9 cellular contexts compared by ENCODE assay signal in the genomic region with DNA sequence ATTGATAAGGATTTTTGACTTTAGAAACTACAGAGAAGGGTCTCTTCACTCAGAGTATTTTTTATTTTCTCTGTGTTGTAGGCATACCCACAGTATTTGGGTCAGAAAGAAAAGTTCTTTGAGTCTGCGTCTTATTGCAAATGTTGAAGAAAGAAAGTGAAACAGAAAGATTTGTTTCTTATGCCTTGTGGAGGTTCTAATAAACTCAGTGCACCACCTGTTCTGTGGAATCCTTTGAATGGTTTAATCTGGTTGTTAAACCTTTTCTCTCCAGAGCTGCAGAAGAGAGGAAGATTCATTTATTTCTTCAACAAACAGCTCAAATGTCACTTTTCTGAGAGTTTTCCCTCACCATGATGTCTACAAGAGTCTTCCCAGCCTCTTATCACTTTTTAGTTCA.
DNase-seq lines count a peak whose midpoint lies in the region; ATAC-seq and TF ChIP-seq lines count a peak whose summit lies in the region.
"Had no signal": no experiment of that assay in that cellular context is flagged by ENCODE, and none has a peak within 500 bp of the region (broad histone marks: within the 10 kb centered on the region; RNA-seq: fewer than 3 reads in every experiment).

No MANE protein-coding gene starts in this region.

- peak overlapping the region; percentile 55 for H3K27ac ChIP-seq in CD4-positive, CD25-positive, alpha-beta regulatory T cell (ENCODE audit: insufficient read depth, low read length, poor library complexity, severe bottlenecking)
- H3K27ac ChIP-seq in ascending aorta = no peak overlapping the region

- H3K9me3 Mint-ChIP-seq in CD4-positive, CD25-positive, alpha-beta regulatory T cell = peaks cover 0 to 2% (median 0%) of the 10 kb centered on the region in 7 donors
- H3K9me3 Mint-ChIP-seq in activated B cell treated with CpG ODN at 0.5 μM for 24 hours = no peaks in the 10 kb centered on the region

- peaks cover 13 to 28% (median 22%) of the 10 kb centered on the region in 4 donors for H3K4me1 Mint-ChIP-seq in CD4-positive, CD25-positive, alpha-beta regulatory T cell
- H3K4me1 Mint-ChIP-seq in activated B cell treated with CpG ODN at 0.5 μM for 24 hours = peaks cover 64% of the 10 kb centered on the region

- no peaks in the 10 kb centered on the region for H3K36me3 ChIP-seq in CD4-positive, CD25-positive, alpha-beta regulatory T cell (ENCODE audit: control insufficient read depth, insufficient read depth, low read length)
- H3K36me3 ChIP-seq in ascending aorta = no peaks in the 10 kb centered on the region

- CTCF ChIA-PET in activated B cell treated with CpG ODN at 0.5 μM for 24 hours (lab: Charles Lee) = no interaction called here

- DNase-seq in CD4-positive, CD25-positive, alpha-beta regulatory T cell = peak in 2 of 3 donors; percentile 42 to 75
- DNase-seq in activated B cell treated with CpG ODN at 0.5 μM for 24 hours (no peak), ascending aorta (ENCODE audit: low spot score in 2 of 2) (no peak), NCI-H510A treated with DMSO at 0.1 percent for 48 hours (lab: John Stamatoyannopoulos, UW) (no peak), DMS 273 (lab: John Stamatoyannopoulos, UW; ENCODE audit: unreplicated experiment) (no peak)
- DNase-seq in stimulated activated CD4-positive, alpha-beta T cell treated with anti-CD3 and anti-CD28 coated beads, Interleukin-2, amount 100 ng/mL, for 48 hours = no peak
- DNase-seq: testis had no signal

- peak overlapping the region; percentile 82 to 95 (median 90) for H3K27ac Mint-ChIP-seq in CD4-positive, CD25-positive, alpha-beta regulatory T cell
- peak overlapping the region; percentile 90 for H3K27ac Mint-ChIP-seq in activated B cell treated with CpG ODN at 0.5 μM for 24 hours

- POLR2A ChIA-PET in activated B cell treated with CpG ODN at 0.5 μM for 24 hours (lab: Charles Lee) = interaction anchor here (0.7 to 3.0 kb wide), 20 partner anchors 9 to 419 kb away, joined by 3 to 28 read pairs (median 6); a partner anchor contains a TSS

- H3K4me3 ChIP-seq in CD4-positive, CD25-positive, alpha-beta regulatory T cell (ENCODE audit: low read depth, low read length) = peak overlapping the region; percentile 61
- no peak overlapping the region for H3K4me3 ChIP-seq in ascending aorta
- H3K4me3 ChIP-seq: testis had no signal

- H3K4me3 Mint-ChIP-seq in CD4-positive, CD25-positive, alpha-beta regulatory T cell = peak overlapping the region; percentile 35 to 67 (median 52)
- H3K4me3 Mint-ChIP-seq in activated B cell treated with CpG ODN at 0.5 μM for 24 hours = peak overlapping the region; percentile 69

- peaks cover 23% of the 10 kb centered on the region for H3K4me1 ChIP-seq in CD4-positive, CD25-positive, alpha-beta regulatory T cell (ENCODE audit: control insufficient read depth, insufficient read depth, low read length, poor library complexity, severe bottlenecking)
- H3K4me1 ChIP-seq in ascending aorta = peaks cover 0 to 8% of the 10 kb centered on the region in 2 donors

- H3K27me3 ChIP-seq in CD4-positive, CD25-positive, alpha-beta regulatory T cell (ENCODE audit: control insufficient read depth, insufficient read depth, low read length) = no peaks in the 10 kb centered on the region
- no peaks in the 10 kb centered on the region for H3K27me3 ChIP-seq in ascending aorta
- H3K27me3 ChIP-seq: testis had no signal

- intact Hi-C loops in activated B cell treated with CpG ODN at 0.5 μM for 24 hours (cut with micrococcal nuclease) (loop anchor here (1.0 to 5.0 kb wide), 6 partner anchors 8 to 384 kb away; no protein-coding TSS in a partner anchor), ascending aorta (cut with DNase I) (no loop called here)

- peak; percentile 41 to 58 for ATAC-seq in CD4-positive, CD25-positive, alpha-beta regulatory T cell (ENCODE audit: low read depth in 2 of 2)
- ATAC-seq in GM18867 (IDR thresholded peaks at IDR 0.05; ENCODE audit: unreplicated experiment) (peak; percentile 46), HG02763 (IDR thresholded peaks at IDR 0.05; ENCODE audit: unreplicated experiment) (peak; percentile 27), activated B cell treated with CpG ODN at 0.5 μM for 24 hours (ENCODE audit: low read depth) (peak; percentile 33)

- H3K36me3 Mint-ChIP-seq in CD4-positive, CD25-positive, alpha-beta regulatory T cell = no peaks in the 10 kb centered on the region
- no peaks in the 10 kb centered on the region for H3K36me3 Mint-ChIP-seq in activated B cell treated with CpG ODN at 0.5 μM for 24 hours (ENCODE audit: low read depth)

- H3K27me3 Mint-ChIP-seq in CD4-positive, CD25-positive, alpha-beta regulatory T cell = no peaks in the 10 kb centered on the region
- H3K27me3 Mint-ChIP-seq in activated B cell treated with CpG ODN at 0.5 μM for 24 hours = no peaks in the 10 kb centered on the region

- TF ChIP-seq CTCF in activated B cell treated with CpG ODN at 0.5 μM for 24 hours (IDR thresholded peaks at IDR 0.05) = no peak
- no peak for TF ChIP-seq CTCF in ascending aorta (IDR thresholded peaks at IDR 0.05)

- H3K9me3 ChIP-seq in CD4-positive, CD25-positive, alpha-beta regulatory T cell (ENCODE audit: control insufficient read depth in 2 of 2, low read length in 2 of 2) = no peaks in the 10 kb centered on the region
- H3K9me3 ChIP-seq in ascending aorta = no peaks in the 10 kb centered on the region
- H3K9me3 ChIP-seq: testis had no signal

Comparison
In these comparisons a context has a peak if more than half of its experiments do, and no peak if none do; other contexts are left out.
1. DNase-seq: peak in CD4-positive, CD25-positive, alpha-beta regulatory T cell (2 of 3); none in activated B cell treated with CpG ODN at 0.5 μM for 24 hours (single experiment), ascending aorta (0 of 2), NCI-H510A treated with DMSO at 0.1 percent for 48 hours (single experiment), DMS 273 (single experiment) and stimulated activated CD4-positive, alpha-beta T cell treated with anti-CD3 and anti-CD28 coated beads, Interleukin-2, amount 100 ng/mL, for 48 hours (0 of 2).
2. Peak in every context shown above with its lines, with median percentiles within 50 percentile points of each other: ATAC-seq.